Comparison of ENCODE assay signal across 1 cellular context in the genomic region with DNA sequence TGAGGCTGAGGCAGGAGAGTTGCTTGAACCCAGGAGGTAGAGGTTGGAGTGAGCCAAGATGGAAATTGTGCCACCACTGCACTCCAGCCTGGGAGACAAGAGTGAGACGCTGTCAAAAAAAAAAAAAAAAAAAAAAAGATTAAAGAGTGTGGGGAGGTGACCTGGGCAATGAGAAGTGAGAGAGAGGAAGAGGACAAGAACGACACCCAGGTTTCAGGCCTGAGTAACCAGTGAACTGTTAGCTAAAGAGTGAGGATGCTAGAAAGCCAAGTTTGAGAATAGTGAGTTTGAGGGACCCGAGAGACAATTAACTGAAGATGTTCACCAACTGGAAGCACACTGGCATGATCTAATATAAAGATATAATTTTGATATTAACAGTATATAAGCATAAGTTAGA.
A peak's percentile ranks its signal among the peaks of the same experiment; 100 is the strongest.
TF ChIP-seq lines count a peak whose summit lies in the region.

No MANE protein-coding gene starts in this region.

TF ChIP-seq in GM12878, 131 proteins besides CTCF, POLR2A, EP300 and RAD21 (continued from another document):
- TF ChIP-seq PRDM15 (CRISPR knock-in tag; IDR thresholded peaks at IDR 0.05) (no peak), STAT3 (IDR thresholded peaks at IDR 0.05; ENCODE audit: low read depth, low read length) (no peak), ZNF384 (IDR thresholded peaks at IDR 0.05; ENCODE audit: borderline replicate concordance, low read depth, low read length) (peak; percentile 44; the same call in 1 of the 2 replicates), ZSCAN29 (IDR thresholded peaks at IDR 0.05) (no peak)
